In the genomic region with DNA sequence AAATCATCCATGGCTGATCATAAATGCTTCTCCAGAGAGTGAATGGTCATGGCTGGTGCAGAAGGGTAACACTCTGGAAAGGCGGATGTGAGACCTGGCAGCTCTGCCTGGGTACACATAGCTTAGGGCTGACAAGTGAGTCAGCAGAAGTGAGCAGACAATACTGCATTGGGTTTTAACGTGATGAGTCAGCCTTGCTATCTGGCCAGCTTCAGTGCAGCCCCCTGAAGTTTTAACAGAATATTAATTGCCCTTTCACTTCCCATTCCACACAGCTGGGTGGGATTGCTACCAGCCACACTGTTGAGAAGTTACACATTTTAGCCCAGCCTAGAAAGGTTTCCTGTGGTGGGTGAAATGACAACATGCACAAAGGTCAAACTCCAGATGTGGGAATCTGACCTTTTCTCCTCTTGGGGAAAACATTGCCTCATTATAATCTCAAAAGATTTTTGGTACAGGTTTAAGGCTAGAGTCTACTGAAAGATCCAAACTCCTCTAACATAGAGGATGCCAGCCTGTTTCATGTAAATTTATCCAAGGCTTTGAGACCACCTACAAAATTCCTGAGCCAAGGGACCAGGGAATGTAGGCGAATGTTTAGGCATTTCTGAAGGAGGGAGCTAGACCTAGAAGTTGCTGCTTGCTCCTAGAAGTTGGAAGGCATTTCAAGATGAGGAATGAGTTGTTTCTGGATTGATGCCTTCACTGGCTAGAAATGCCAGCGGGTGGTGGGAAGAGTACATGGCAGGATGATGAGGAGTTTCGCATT, we compare ENCODE assay signal across 8 cellular contexts.
DNase-seq lines count a peak whose midpoint lies in the region; TF ChIP-seq lines count a peak whose summit lies in the region.

No MANE protein-coding gene starts in this region.

- DNase-seq in NCI-H2029 (lab: John Stamatoyannopoulos, UW) (peak; percentile 33), NCI-H2029 treated with DMSO at 0.1 percent for 48 hours (lab: John Stamatoyannopoulos, UW) (no peak), H4 (ENCODE audit: low spot score) (peak; percentile 96), ascending aorta (ENCODE audit: low spot score in 2 of 2) (peak in 1 of 2 donors; percentile 87), iris pigment epithelial cell (ENCODE audit: low read depth) (peak; percentile 96), suprapubic skin (ENCODE audit: low spot score in 2 of 2) (no peak), NCI-H146 (lab: John Stamatoyannopoulos, UW) (no peak)

- no peaks in the 10 kb centered on the region for H3K9me3 ChIP-seq in ascending aorta
- H3K9me3 ChIP-seq in suprapubic skin, result no peaks in the 10 kb centered on the region

- TF ChIP-seq EP300 in Ishikawa (IDR thresholded peaks at IDR 0.05; ENCODE audit: borderline replicate concordance) (peak; percentile 80; the same call in 1 of the 2 replicates), suprapubic skin (IDR thresholded peaks at IDR 0.05) (no peak)

- intact Hi-C loops in ascending aorta (cut with DNase I), result loop anchor here (1.0 to 10.0 kb wide), 7 partner anchors 11 to 577 kb away; partner anchors contain the start of genes C4orf33, JADE1 and SCLT1

- H3K27me3 ChIP-seq in ascending aorta, result no peaks in the 10 kb centered on the region
- no peaks in the 10 kb centered on the region for H3K27me3 ChIP-seq in suprapubic skin

- peaks cover 6 to 49% of the 10 kb centered on the region in 2 donors for H3K4me1 ChIP-seq in ascending aorta
- peaks cover 22% of the 10 kb centered on the region for H3K4me1 ChIP-seq in suprapubic skin

- no peak for TF ChIP-seq CTCF in ascending aorta (IDR thresholded peaks at IDR 0.05)
- TF ChIP-seq CTCF in suprapubic skin (IDR thresholded peaks at IDR 0.05), result no peak

- 49% methylated on average over 5 of the region's 5 CpGs for WGBS in suprapubic skin

- no peak; the same call in 1 of the 2 replicates for TF ChIP-seq RAD21 in Ishikawa (IDR thresholded peaks at IDR 0.05; ENCODE audit: low read depth)

- H3K27ac ChIP-seq in ascending aorta, result peak overlapping the region; percentile 84 to 88
- peak overlapping the region; percentile 66 for H3K27ac ChIP-seq in suprapubic skin

- no peak for TF ChIP-seq POLR2A in suprapubic skin (IDR thresholded peaks at IDR 0.05)

- no peak overlapping the region for H3K4me3 ChIP-seq in ascending aorta
- H3K4me3 ChIP-seq in suprapubic skin, result no peak overlapping the region

- no peaks in the 10 kb centered on the region for H3K36me3 ChIP-seq in ascending aorta
- H3K36me3 ChIP-seq in suprapubic skin, result no peaks in the 10 kb centered on the region

TF ChIP-seq in Ishikawa, 13 proteins besides CTCF, POLR2A, EP300 and RAD21:
- TF ChIP-seq YY1 (IDR thresholded peaks at IDR 0.05; ENCODE audit: low read depth) (no peak), CREB1 (IDR thresholded peaks at IDR 0.05; ENCODE audit: low read depth) (no peak), FOXM1 (IDR thresholded peaks at IDR 0.05; ENCODE audit: borderline replicate concordance, low read depth) (peak; percentile 48; the same call in 1 of the 2 replicates), TCF12 (IDR thresholded peaks at IDR 0.05; ENCODE audit: low read depth) (peak; percentile 82), CEBPB (IDR thresholded peaks at IDR 0.05) (no peak), TEAD4 (IDR thresholded peaks at IDR 0.05) (peak; percentile 59), USF1 (IDR thresholded peaks at IDR 0.05) (no peak), TAF1 (IDR thresholded peaks at IDR 0.05; ENCODE audit: low read depth) (no peak), ZBTB7A (IDR thresholded peaks at IDR 0.05; ENCODE audit: low read depth) (no peak; the same call in 1 of the 2 replicates), NFIC (IDR thresholded peaks at IDR 0.05) (peak; percentile 67)

Comparison
In these comparisons a context has a peak if more than half of its experiments do, and no peak if none do; other contexts are left out.
1. DNase-seq: peak in NCI-H2029 (single experiment), H4 (single experiment) and iris pigment epithelial cell (single experiment); none in NCI-H2029 treated with DMSO at 0.1 percent for 48 hours (single experiment), suprapubic skin (0 of 2) and NCI-H146 (single experiment).